ENCODE assay signal across 20 cellular contexts in genomic region chr1:92585831-92586230, GRCh38.
DNase-seq lines count a peak whose midpoint lies in the region; ATAC-seq, FAIRE-seq and TF ChIP-seq lines count a peak whose summit lies in the region.
"Had no signal": no experiment of that assay in that cellular context is flagged by ENCODE, and none has a peak within 500 bp of the region (broad histone marks: within the 10 kb centered on the region; RNA-seq: fewer than 3 reads in every experiment).

No MANE protein-coding gene starts in this region.

- no peak overlapping the region for H2BK120ac ChIP-seq in H9 (ENCODE audit: low read depth, low read length, poor library complexity, severe bottlenecking)

- no peak overlapping the region for H2AK5ac ChIP-seq in H9 (ENCODE audit: insufficient read length, low read length)

- no peak overlapping the region for H2BK12ac ChIP-seq in H9 (ENCODE audit: insufficient read length, low read depth, low read length)

- no peak for TF ChIP-seq CTCF in CD8-positive, alpha-beta T cell (IDR thresholded peaks at IDR 0.05)
- no peak for TF ChIP-seq CTCF in H9 (conservative IDR thresholded peaks at IDR 0.05)

- no peak overlapping the region for H2BK5ac ChIP-seq in H9 (ENCODE audit: insufficient read length, low read length)

- H3K27me3 Mint-ChIP-seq in CD8-positive, alpha-beta T cell (ENCODE audit: low read depth), result no peaks in the 10 kb centered on the region
- H3K27me3 Mint-ChIP-seq in activated CD8-positive, alpha-beta T cell treated with anti-CD3 and anti-CD28 coated beads, Interleukin-2, amount 10 ng/mL, durations not matched to agents 7 days and 5 days (ENCODE audit: low read depth), result no peaks in the 10 kb centered on the region
- H3K27me3 Mint-ChIP-seq in immature natural killer cell (ENCODE audit: low read depth in 3 of 3), result peaks cover 0 to 3% (median 2%) of the 10 kb centered on the region in 3 donors
- H3K27me3 Mint-ChIP-seq in H9 (ENCODE audit: low read depth), result no peaks in the 10 kb centered on the region

- no peak overlapping the region for H3K27ac ChIP-seq in CD8-positive, alpha-beta T cell (ENCODE audit: low read depth, low read length)
- no peak overlapping the region for H3K27ac ChIP-seq in H9 (ENCODE audit: insufficient read length, low read depth, low read length)
- H3K27ac ChIP-seq: ovary, PC-9, SK-N-MC, thyroid gland had no signal

- H3K23me2 ChIP-seq in H9 (ENCODE audit: insufficient read length, low read depth, low read length, poor library complexity, severe bottlenecking), result no peaks in the 10 kb centered on the region

- H3K18ac ChIP-seq in H9 (ENCODE audit: insufficient read length, low read depth, low read length), result no peak overlapping the region

- no peak overlapping the region for H2AFZ ChIP-seq in H9 (ENCODE audit: low read length)
- H2AFZ ChIP-seq: PC-9 had no signal

- DNase-seq in CD8-positive, alpha-beta T cell, result no peak
- no peak for DNase-seq in GM18507 (ENCODE audit: extremely low spot score, insufficient read length, low read depth)
- no peak for DNase-seq in activated CD8-positive, alpha-beta T cell treated with anti-CD3 and anti-CD28 coated beads, Interleukin-2, amount 10 ng/mL, durations not matched to agents 7 days and 5 days
- no peak for DNase-seq in immature natural killer cell
- no peak for DNase-seq in H9
- DNase-seq in NCI-H774 (lab: John Stamatoyannopoulos, UW), result no peak
- DNase-seq: caudate nucleus; DMS 273 treated with DMSO at 0.1 percent for 48 hours; effector CD4-positive, alpha-beta T cell; hippocampal formation; NCI-H2029 treated with DMSO at 0.1 percent for 48 hours; NCI-H526 treated with DMSO at 0.1 percent for 48 hours; ovary; PC-9; stimulated activated CD4-positive, alpha-beta T cell treated with anti-CD3 and anti-CD28 coated beads, Interleukin-4, amount 100 ng/mL, for 4 hours; thyroid gland had no signal

- intact Hi-C loops in CD8-positive, alpha-beta T cell (cut with DNase I, micrococcal nuclease), result loop anchor here in 1 of 2 experiments (2.0 kb wide), 1 partner anchor 47 kb away; no protein-coding TSS in a partner anchor

- H3K14ac ChIP-seq in H9 (ENCODE audit: insufficient read depth, low read length), result no peak overlapping the region

- peaks cover 53% of the 10 kb centered on the region for H3K4me1 Mint-ChIP-seq in CD8-positive, alpha-beta T cell (ENCODE audit: low read depth)
- peaks cover 45% of the 10 kb centered on the region for H3K4me1 Mint-ChIP-seq in activated CD8-positive, alpha-beta T cell treated with anti-CD3 and anti-CD28 coated beads, Interleukin-2, amount 10 ng/mL, durations not matched to agents 7 days and 5 days (ENCODE audit: low read depth)
- H3K4me1 Mint-ChIP-seq in immature natural killer cell (peaks cover 22 to 26% of the 10 kb centered on the region in 2 donors), H9 (no peaks in the 10 kb centered on the region)

- H4K91ac ChIP-seq in H9 (ENCODE audit: insufficient read length, low read depth, low read length), result no peak overlapping the region

- no peak overlapping the region for H4K8ac ChIP-seq in H9 (replicated peaks; ENCODE audit: insufficient read length, low read depth, low read length)

- no peak overlapping the region for H4K5ac ChIP-seq in H9 (ENCODE audit: insufficient read length, low read depth, low read length)

- H3K23ac ChIP-seq in H9 (ENCODE audit: insufficient read length, low read depth, low read length), result no peak overlapping the region

- peak overlapping the region; percentile 1 for H3K27ac Mint-ChIP-seq in CD8-positive, alpha-beta T cell
- peak overlapping the region; percentile 83 for H3K27ac Mint-ChIP-seq in activated CD8-positive, alpha-beta T cell treated with anti-CD3 and anti-CD28 coated beads, Interleukin-2, amount 10 ng/mL, durations not matched to agents 7 days and 5 days
- H3K27ac Mint-ChIP-seq in immature natural killer cell (peak overlapping the region in 4 of 6 donors; percentile 36 to 74 (median 58)), H9 (no peak overlapping the region)

- H3K36me3 Mint-ChIP-seq in CD8-positive, alpha-beta T cell, result no peaks in the 10 kb centered on the region
- peaks cover 35% of the 10 kb centered on the region for H3K36me3 Mint-ChIP-seq in activated CD8-positive, alpha-beta T cell treated with anti-CD3 and anti-CD28 coated beads, Interleukin-2, amount 10 ng/mL, durations not matched to agents 7 days and 5 days (ENCODE audit: low read depth)
- no peaks in the 10 kb centered on the region for H3K36me3 Mint-ChIP-seq in immature natural killer cell
- peaks cover 19 to 25% (median 20%) of the 10 kb centered on the region in 3 experiments for H3K36me3 Mint-ChIP-seq in H9 (ENCODE audit: insufficient read depth in 1 of 3, low read depth in 3 of 3)

- no peaks in the 10 kb centered on the region for H4K20me1 ChIP-seq in H9 (ENCODE audit: control insufficient read depth, insufficient read depth, insufficient read length)

- H3K79me2 ChIP-seq in H9 (ENCODE audit: insufficient read depth, low read length), result no peaks in the 10 kb centered on the region

- no peak overlapping the region for H3T11ph ChIP-seq in H9 (ENCODE audit: low read length)

- H3K56ac ChIP-seq in H9 (ENCODE audit: insufficient read length, low read depth, low read length), result no peak overlapping the region

- peaks cover 22% of the 10 kb centered on the region for H3K4me1 ChIP-seq in CD8-positive, alpha-beta T cell (ENCODE audit: insufficient read depth, low read length)
- no peaks in the 10 kb centered on the region for H3K4me1 ChIP-seq in H9 (ENCODE audit: insufficient read depth, low read length)
- H3K4me1 ChIP-seq: thyroid gland had no signal

- peak; percentile 45 for FAIRE-seq in GM18507 (lab: Jason Lieb, UNC)
- FAIRE-seq: H54, TTC549 had no signal

- H3K9me3 ChIP-seq in CD8-positive, alpha-beta T cell (ENCODE audit: low read length), result no peaks in the 10 kb centered on the region
- peaks cover 7% of the 10 kb centered on the region for H3K9me3 ChIP-seq in H9 (ENCODE audit: control insufficient read depth, low read depth, low read length)
- H3K9me3 ChIP-seq: thyroid gland had no signal

- no peak overlapping the region for H3K4me3 ChIP-seq in CD8-positive, alpha-beta T cell (ENCODE audit: low read depth, low read length)
- H3K4me3 ChIP-seq: ovary, PC-9, SK-N-MC, thyroid gland had no signal

- H3K9me3 Mint-ChIP-seq in CD8-positive, alpha-beta T cell, result no peaks in the 10 kb centered on the region
- H3K9me3 Mint-ChIP-seq in activated CD8-positive, alpha-beta T cell treated with anti-CD3 and anti-CD28 coated beads, Interleukin-2, amount 10 ng/mL, durations not matched to agents 7 days and 5 days (ENCODE audit: insufficient read depth), result peaks cover 11% of the 10 kb centered on the region
- H3K9me3 Mint-ChIP-seq in immature natural killer cell, result no peaks in the 10 kb centered on the region
- H3K9me3 Mint-ChIP-seq in H9, result peaks cover 19 to 23% of the 10 kb centered on the region in 2 experiments

- no peak for ATAC-seq in CD8-positive, alpha-beta T cell
- no peak for ATAC-seq in activated CD8-positive, alpha-beta T cell treated with anti-CD3 and anti-CD28 coated beads, Interleukin-2, amount 10 ng/mL, durations not matched to agents 7 days and 5 days
- no peak for ATAC-seq in HG03439 (IDR thresholded peaks at IDR 0.05; ENCODE audit: unreplicated experiment)

- no peak overlapping the region for H3K4me2 ChIP-seq in H9 (ENCODE audit: insufficient read depth, insufficient read length, low read length)
- H3K4me2 ChIP-seq: PC-9 had no signal

- H2BK20ac ChIP-seq in H9 (ENCODE audit: low read depth, low read length, poor library complexity, severe bottlenecking), result no peak overlapping the region

- CTCF ChIA-PET in CD8-positive, alpha-beta T cell (lab: Charles Lee), result interaction anchor here (0.9 kb wide), 1 partner anchor 100 kb away, joined by 3 read pairs; no protein-coding TSS in a partner anchor
- CTCF ChIA-PET in activated CD8-positive, alpha-beta T cell treated with anti-CD3 and anti-CD28 coated beads, Interleukin-2, amount 10 ng/mL, durations not matched to agents 7 days and 5 days (lab: Charles Lee), result interaction anchor here (1.1 to 4.0 kb wide), 3 partner anchors 49 to 276 kb away, joined by 3 to 29 read pairs (median 3); partner anchors contain the start of gene GFI1

- no peak overlapping the region for H3K4me3 Mint-ChIP-seq in CD8-positive, alpha-beta T cell
- no peak overlapping the region for H3K4me3 Mint-ChIP-seq in activated CD8-positive, alpha-beta T cell treated with anti-CD3 and anti-CD28 coated beads, Interleukin-2, amount 10 ng/mL, durations not matched to agents 7 days and 5 days
- H3K4me3 Mint-ChIP-seq in immature natural killer cell, result peak overlapping the region in 2 of 5 donors; percentile 42 to 58
- no peak overlapping the region for H3K4me3 Mint-ChIP-seq in H9

- no peaks in the 10 kb centered on the region for H3K36me3 ChIP-seq in CD8-positive, alpha-beta T cell (ENCODE audit: insufficient read depth, low read length)
- H3K36me3 ChIP-seq: ovary, thyroid gland had no signal

- no peak overlapping the region for H2BK15ac ChIP-seq in H9 (ENCODE audit: low read depth, low read length)

- H3K27me3 ChIP-seq in CD8-positive, alpha-beta T cell (ENCODE audit: insufficient read depth, low read length), result no peaks in the 10 kb centered on the region
- H3K27me3 ChIP-seq in H9 (ENCODE audit: insufficient read depth, low read length), result no peaks in the 10 kb centered on the region
- H3K27me3 ChIP-seq: ovary, thyroid gland had no signal

- H3K4ac ChIP-seq in H9 (ENCODE audit: low read depth, low read length), result no peak overlapping the region

- POLR2A ChIA-PET in CD8-positive, alpha-beta T cell (lab: Charles Lee), result interaction anchor here (0.6 to 3.8 kb wide), 2 partner anchors 101 to 381 kb away, joined by 4 to 25 read pairs; no protein-coding TSS in a partner anchor
- POLR2A ChIA-PET in activated CD8-positive, alpha-beta T cell treated with anti-CD3 and anti-CD28 coated beads, Interleukin-2, amount 10 ng/mL, durations not matched to agents 7 days and 5 days (lab: Charles Lee), result interaction anchor here (2.9 kb wide), 1 partner anchor 101 kb away, joined by 50 read pairs; the partner anchor contains the start of gene GFI1

- H3K79me1 ChIP-seq in H9 (ENCODE audit: insufficient read depth, low read depth, low read length, poor library complexity, severe bottlenecking), result no peaks in the 10 kb centered on the region

- H3K9ac ChIP-seq in H9 (ENCODE audit: extremely low read depth, insufficient read length, low read length), result no peak overlapping the region

Comparison
In these comparisons a context has a peak if more than half of its experiments do, and no peak if none do; other contexts are left out.
1. H3K27ac Mint-ChIP-seq: peak in CD8-positive, alpha-beta T cell (single experiment), activated CD8-positive, alpha-beta T cell treated with anti-CD3 and anti-CD28 coated beads, Interleukin-2, amount 10 ng/mL, durations not matched to agents 7 days and 5 days (single experiment) and immature natural killer cell (4 of 6); none in H9 (0 of 3).